ENCODE assay signal across 33 cellular contexts in the genomic region with DNA sequence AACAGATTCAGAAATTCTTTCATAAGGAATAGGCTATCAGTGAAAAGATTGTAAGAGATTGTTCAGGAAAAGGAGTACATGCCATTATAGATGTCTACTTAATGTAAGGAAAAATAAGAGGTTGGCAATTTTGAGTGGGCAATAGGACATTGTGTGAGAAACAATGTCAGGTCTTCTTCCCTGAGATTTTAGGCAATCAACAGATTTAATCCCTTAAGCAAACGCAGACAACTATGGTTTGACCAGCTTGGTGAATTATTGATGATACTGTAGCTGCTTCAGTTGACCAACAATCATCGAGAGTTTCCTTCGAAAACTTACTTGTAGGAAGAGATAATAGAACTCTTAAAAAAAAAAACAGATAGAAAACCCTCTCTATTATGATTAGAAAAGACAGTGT. TPM values are rescaled to one million over a fixed set of nuclear protein-coding genes. Genes with fewer than 3 reads are reported as not detected.
"Had no signal": no experiment of that assay in that cellular context is flagged by ENCODE, and none has a peak within 500 bp of the region (broad histone marks: within the 10 kb centered on the region; RNA-seq: fewer than 3 reads in every experiment).

No MANE protein-coding gene starts in this region.

- H3K9me3 ChIP-seq: esophagus squamous epithelium, gastrocnemius medialis, heart right ventricle, left lung, lower lobe of right lung, mucosa of descending colon had no signal

- H3K27ac ChIP-seq: epithelial cell of prostate, esophagus squamous epithelium, gastrocnemius medialis, heart right ventricle, left lung, lower lobe of right lung had no signal

- DNase-seq: cortex of kidney; effector CD8-positive, alpha-beta T cell; effector memory CD8-positive, alpha-beta T cell; endodermal cell; erythroblast; esophagus squamous epithelium; foreskin fibroblast; foreskin melanocyte; gastrocnemius medialis; glutamatergic neuron; head of caudate nucleus; heart right ventricle; hippocampal formation; left cardiac atrium; left lung; left ventricle myocardium superior; lower lobe of right lung; mesenchymal stem cell; mucosa of descending colon; naive B cell; naive thymus-derived CD8-positive, alpha-beta T cell had no signal

- H3K36me3 ChIP-seq: esophagus squamous epithelium, gastrocnemius medialis, heart right ventricle, left lung, lower lobe of right lung had no signal

- H3K4me3 Mint-ChIP-seq: dendritic cell treated with granulocyte-macrophage colony-stimulating factor and Interleukin-4, amounts not matched to agents 40 ng/mL and 50 ng/mL, for 4 days; effector memory CD8-positive, alpha-beta T cell; endodermal cell; mesothelial cell of epicardium; naive B cell; naive thymus-derived CD8-positive, alpha-beta T cell had no signal

- H3K9me3 Mint-ChIP-seq: effector memory CD8-positive, alpha-beta T cell; endodermal cell had no signal

- H3K27me3 Mint-ChIP-seq: dendritic cell treated with granulocyte-macrophage colony-stimulating factor and Interleukin-4, amounts not matched to agents 40 ng/mL and 50 ng/mL, for 4 days had no signal

- H3K4me1 ChIP-seq: esophagus squamous epithelium, gastrocnemius medialis, heart right ventricle, left lung, lower lobe of right lung had no signal

- ATAC-seq: effector memory CD8-positive, alpha-beta T cell; esophagus mucosa; gastrocnemius medialis; heart right ventricle; left cardiac atrium; left lung; left ventricle myocardium superior; lower lobe of right lung; mucosa of descending colon; naive thymus-derived CD8-positive, alpha-beta T cell had no signal

- H3K36me3 Mint-ChIP-seq: mesothelial cell of epicardium; naive B cell; naive thymus-derived CD8-positive, alpha-beta T cell had no signal

- H3K4me3 ChIP-seq: esophagus squamous epithelium, gastrocnemius medialis, heart right ventricle, left lung, lower lobe of right lung, mucosa of descending colon had no signal

- H3K27ac Mint-ChIP-seq: dendritic cell treated with granulocyte-macrophage colony-stimulating factor and Interleukin-4, amounts not matched to agents 40 ng/mL and 50 ng/mL, for 4 days; effector memory CD8-positive, alpha-beta T cell; endodermal cell; mesothelial cell of epicardium; naive B cell; naive thymus-derived CD8-positive, alpha-beta T cell had no signal

- H3K27me3 ChIP-seq: esophagus squamous epithelium, gastrocnemius medialis, heart right ventricle, left lung had no signal

- H3K4me1 Mint-ChIP-seq: naive B cell; naive thymus-derived CD8-positive, alpha-beta T cell had no signal

RNA-seq across cellular contexts. Expression of a gene that starts 8.1 kb away (rescaled TPM):
- total RNA-seq: dermis microvascular lymphatic vessel endothelial cell; endodermal cell; esophagus mucosa; esophagus squamous epithelium; gastrocnemius medialis; glomerular endothelial cell; heart right ventricle; kidney epithelial cell; left cardiac atrium; left ventricle myocardium superior; lower leg skin; lower lobe of right lung; lung microvascular endothelial cell; mesenteric fat pad; myocyte; naive thymus-derived CD8-positive, alpha-beta T cell had no signal
- polyA plus RNA-seq: heart right ventricle; keratinocyte; naive thymus-derived CD8-positive, alpha-beta T cell had no signal

RNA-seq across cellular contexts. Expression of a gene that starts 40.1 kb away (rescaled TPM):
- total RNA-seq: dermis microvascular lymphatic vessel endothelial cell; esophagus mucosa; esophagus squamous epithelium; gastrocnemius medialis; glomerular endothelial cell; heart right ventricle; kidney epithelial cell; left cardiac atrium; left lung; left ventricle myocardium superior; lower leg skin; lower lobe of right lung; lung microvascular endothelial cell; mesenteric fat pad; myocyte; naive thymus-derived CD8-positive, alpha-beta T cell had no signal
- polyA plus RNA-seq: heart right ventricle; keratinocyte; naive thymus-derived CD8-positive, alpha-beta T cell had no signal
